28 cellular contexts compared by ENCODE assay signal in the genomic region with DNA sequence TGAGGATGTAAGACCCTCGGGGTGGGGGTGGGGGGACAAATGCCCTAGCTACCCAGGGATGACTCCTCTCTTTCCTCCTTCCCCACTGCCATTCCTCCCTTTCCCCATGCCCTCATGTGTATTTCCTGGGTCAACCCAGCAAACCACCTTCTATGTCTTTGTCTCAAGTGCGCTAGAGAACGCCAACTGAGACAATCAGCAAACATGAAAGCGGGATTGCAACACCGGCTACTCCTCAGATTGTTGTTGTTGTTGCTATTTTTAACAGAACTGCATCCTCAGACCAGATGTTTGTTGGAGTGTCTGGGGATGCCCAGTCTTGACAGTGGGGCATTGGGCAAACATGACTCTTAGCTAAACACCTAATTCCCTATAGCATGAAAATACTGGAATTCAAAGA. TPM values are rescaled to one million over a fixed set of nuclear protein-coding genes. Genes with fewer than 3 reads are reported as not detected.
A peak's percentile ranks its signal among the peaks of the same experiment; 100 is the strongest.
DNase-seq lines count a peak whose midpoint lies in the region; ATAC-seq, FAIRE-seq and TF ChIP-seq lines count a peak whose summit lies in the region.
"Had no signal": no experiment of that assay in that cellular context is flagged by ENCODE, and none has a peak within 500 bp of the region (broad histone marks: within the 10 kb centered on the region; RNA-seq: fewer than 3 reads in every experiment).

No MANE protein-coding gene starts in this region.

- H3K36me3 ChIP-seq in HepG2 (replicated peaks in 1 of 2; ENCODE audit: control insufficient read depth in 1 of 2, insufficient read depth in 2 of 2, low read length in 2 of 2) (no peaks in the 10 kb centered on the region), right lobe of liver (no peaks in the 10 kb centered on the region), OCI-LY3 (replicated peaks; ENCODE audit: low read depth, low read length) (no peaks in the 10 kb centered on the region)
- H3K36me3 ChIP-seq: esophagus squamous epithelium, ovary, tibial nerve had no signal

- no peaks in the 10 kb centered on the region for H3K27me3 Mint-ChIP-seq in activated T-cell treated with anti-CD3 and anti-CD28 coated beads, Interleukin-2, amount 50 U/mL, for 4 hours (ENCODE audit: low read depth)
- H3K27me3 Mint-ChIP-seq: activated naive CD8-positive, alpha-beta T cell had no signal

- TF ChIP-seq CTCF in HepG2 (CRISPR knock-in tag; IDR thresholded peaks at IDR 0.05): no peak
- no peak for TF ChIP-seq CTCF in right lobe of liver (IDR thresholded peaks at IDR 0.05)
- no peak for TF ChIP-seq CTCF in OCI-LY3 (IDR thresholded peaks at IDR 0.05; ENCODE audit: low read depth, low read length)

- H3K4me3 ChIP-seq in HepG2 (replicated peaks in 1 of 3; ENCODE audit: insufficient read depth in 1 of 3, low read depth in 2 of 3, low read length in 3 of 3) (no peak overlapping the region), right lobe of liver (no peak overlapping the region), OCI-LY3 (ENCODE audit: low read length) (peak overlapping the region; percentile 51)
- H3K4me3 ChIP-seq: A549, esophagus squamous epithelium, ovary, smooth muscle cell, tibial nerve had no signal

- H3K36me3 Mint-ChIP-seq in activated T-cell treated with anti-CD3 and anti-CD28 coated beads, Interleukin-2, amount 50 U/mL, for 4 hours (ENCODE audit: insufficient read depth): no peaks in the 10 kb centered on the region
- H3K36me3 Mint-ChIP-seq: activated naive CD8-positive, alpha-beta T cell had no signal

- H4K20me1 ChIP-seq in HepG2 (ENCODE audit: insufficient read depth, low read length) (no peaks in the 10 kb centered on the region), OCI-LY3 (ENCODE audit: insufficient read depth, low read length) (no peaks in the 10 kb centered on the region)

- H3K79me2 ChIP-seq in HepG2 (ENCODE audit: insufficient read depth, low read length) (no peaks in the 10 kb centered on the region), OCI-LY3 (ENCODE audit: low read length) (no peaks in the 10 kb centered on the region)

- no peak overlapping the region for H3K4me3 Mint-ChIP-seq in activated T-cell treated with anti-CD3 and anti-CD28 coated beads, Interleukin-2, amount 50 U/mL, for 4 hours
- H3K4me3 Mint-ChIP-seq: activated CD8-positive, alpha-beta T cell treated with anti-CD3 and anti-CD28 coated beads, Interleukin-2, amount 10 ng/mL, durations not matched to agents 7 days and 5 days; activated naive CD8-positive, alpha-beta T cell; dendritic cell treated with granulocyte-macrophage colony-stimulating factor and Interleukin-4, amounts not matched to agents 40 ng/mL and 50 ng/mL, for 4 days had no signal

- H3K4me1 ChIP-seq in HepG2 (ENCODE audit: insufficient read depth, low read length): no peaks in the 10 kb centered on the region
- H3K4me1 ChIP-seq in right lobe of liver: no peaks in the 10 kb centered on the region
- H3K4me1 ChIP-seq in OCI-LY3 (ENCODE audit: low read length): peaks cover 43% of the 10 kb centered on the region

- H2AFZ ChIP-seq in HepG2 (ENCODE audit: low read length): no peak overlapping the region
- H2AFZ ChIP-seq in OCI-LY3 (ENCODE audit: low read depth, low read length): no peak overlapping the region

- no peak for TF ChIP-seq EP300 in HepG2 (IDR thresholded peaks at IDR 0.05; ENCODE audit: low read depth in 2 of 2, low read length in 2 of 2)
- TF ChIP-seq EP300 in HepG2 (CRISPR knock-in tag; IDR thresholded peaks at IDR 0.05; ENCODE audit: borderline replicate concordance): no peak

- H3K4me2 ChIP-seq in HepG2 (ENCODE audit: low read depth, low read length) (no peak overlapping the region), OCI-LY3 (ENCODE audit: low read length) (peak overlapping the region; percentile 69)
- H3K4me2 ChIP-seq: A549, smooth muscle cell had no signal

- H3K27me3 ChIP-seq in HepG2 (ENCODE audit: control insufficient read depth in 1 of 2, insufficient read depth in 2 of 2, low read length in 2 of 2) (no peaks in the 10 kb centered on the region), right lobe of liver (no peaks in the 10 kb centered on the region), OCI-LY3 (ENCODE audit: low read depth, low read length) (no peaks in the 10 kb centered on the region)
- H3K27me3 ChIP-seq: esophagus squamous epithelium, ovary, tibial nerve had no signal

- in situ Hi-C loops in HepG2 (cut with HindIII; ENCODE audit: extremely low pct_ligation_motif_present, low pct_unique_long_range_greater_than_20kb): no loop called here

- CTCF ChIA-PET in HepG2 (lab: Yijun Ruan, JAX; ENCODE audit: low intra/inter-chr PET ratio, low total read pairs): no interaction called here

- POLR2A ChIA-PET in HepG2 (lab: Yijun Ruan, JAX): no interaction called here

- intact Hi-C loops in HepG2 (cut with micrococcal nuclease; ENCODE audit: unreplicated experiment) (no loop called here), right lobe of liver (cut with DNase I) (no loop called here)

- FAIRE-seq in HepG2 (lab: Jason Lieb, UNC): no peak
- FAIRE-seq: A549, kidney had no signal

- H3K9me3 Mint-ChIP-seq in activated T-cell treated with anti-CD3 and anti-CD28 coated beads, Interleukin-2, amount 50 U/mL, for 4 hours: no peaks in the 10 kb centered on the region
- H3K9me3 Mint-ChIP-seq: dendritic cell treated with granulocyte-macrophage colony-stimulating factor and Interleukin-4, amounts not matched to agents 40 ng/mL and 50 ng/mL, for 4 days had no signal

- H3K4me1 Mint-ChIP-seq in activated T-cell treated with anti-CD3 and anti-CD28 coated beads, Interleukin-2, amount 50 U/mL, for 4 hours (ENCODE audit: low read depth): peaks cover 21% of the 10 kb centered on the region

- DNase-seq in HepG2 (ENCODE audit: low spot score) (no peak), right lobe of liver (no peak), fibroblast of gingiva (ENCODE audit: low read depth) (peak; percentile 83), NCI-H69 (lab: John Stamatoyannopoulos, UW) (no peak)
- no peak for DNase-seq in stimulated activated CD8-positive, alpha-beta memory T cell treated with anti-CD3 and anti-CD28 coated beads, Interleukin-4, amount 100 ng/mL, for 48 hours
- no peak for DNase-seq in activated T-cell treated with anti-CD3 and anti-CD28 coated beads, Interleukin-2, amount 50 U/mL, for 4 hours
- DNase-seq: activated CD4-positive, alpha-beta T cell treated with anti-CD3 and anti-CD28 coated beads for 1 hour; activated CD8-positive, alpha-beta T cell treated with anti-CD3 and anti-CD28 coated beads, Interleukin-2, amount 10 ng/mL, durations not matched to agents 7 days and 5 days; central memory CD4-positive, alpha-beta T cell; DMS79; esophagus squamous epithelium; GF-D8; kidney; NCI-H1105; NCI-H345; NCI-H774; ovary; retina; stimulated activated CD4-positive, alpha-beta T cell treated with anti-CD3 and anti-CD28 coated beads, Interleukin-1b, Interleukin-23, amount 100 ng/mL, for 48 hours; T-helper 2 cell had no signal

- no peak overlapping the region for H3K27ac ChIP-seq in HepG2 (ENCODE audit: extremely low read length, insufficient read depth, low read length)
- no peak overlapping the region for H3K27ac ChIP-seq in right lobe of liver
- no peak overlapping the region for H3K27ac ChIP-seq in OCI-LY3 (ENCODE audit: low read length)
- H3K27ac ChIP-seq: A549, esophagus squamous epithelium, HL-60, ovary, tibial nerve had no signal

- H3K9ac ChIP-seq in HepG2 (ENCODE audit: insufficient read depth, low read depth, low read length) (no peak overlapping the region), OCI-LY3 (ENCODE audit: low read length) (no peak overlapping the region)

- 43% methylated on average over 5 of the region's 5 CpGs for WGBS in HepG2 (ENCODE audit: low lambda C conversion rate)
- WGBS in right lobe of liver (ENCODE audit: insufficient coverage, low coverage, low lambda C conversion rate, missing lambda C conversion rate): 75% methylated on average over 4 of the region's 5 CpGs

- TF ChIP-seq RAD21 in HepG2 (CRISPR knock-in tag; IDR thresholded peaks at IDR 0.05): no peak

- no peaks in the 10 kb centered on the region for H3K9me3 ChIP-seq in HepG2 (ENCODE audit: low read length)
- no peaks in the 10 kb centered on the region for H3K9me3 ChIP-seq in right lobe of liver
- H3K9me3 ChIP-seq in OCI-LY3 (ENCODE audit: insufficient read depth, low read length): no peaks in the 10 kb centered on the region
- H3K9me3 ChIP-seq: A549, esophagus squamous epithelium, ovary, tibial nerve had no signal

- ATAC-seq in HepG2 (no peak), right lobe of liver (no peak), HG03520 (IDR thresholded peaks at IDR 0.05; ENCODE audit: unreplicated experiment) (no peak)
- ATAC-seq in activated T-cell treated with anti-CD3 and anti-CD28 coated beads, Interleukin-2, amount 50 U/mL, for 4 hours: no peak
- ATAC-seq: A549; activated CD8-positive, alpha-beta T cell treated with anti-CD3 and anti-CD28 coated beads, Interleukin-2, amount 10 ng/mL, durations not matched to agents 7 days and 5 days had no signal

- BruUV-seq in HepG2 (replicated peaks; lab: Mats Ljungman, UMichigan): no TSS peak

- TF ChIP-seq POLR2A in HepG2 (IDR thresholded peaks at IDR 0.05; ENCODE audit: insufficient read depth in 1 of 2, low read depth in 2 of 2, low read length in 2 of 2) (no peak), right lobe of liver (IDR thresholded peaks at IDR 0.05) (no peak)

RNA-seq across cellular contexts. Expression of a gene that starts 39.3 kb away (rescaled TPM):
- 7.4 and 11.1 TPM in 2 replicates for total RNA-seq in HepG2 (2016; rRNA removed; fragmentation: Illumina TruSeq; extraction: Trizol)
- 1.6 and 2.1 TPM in 2 replicates for total RNA-seq in HepG2 (2016; cell fraction: cytosol; rRNA removed; fragmentation: Illumina TruSeq; extraction: Trizol; ENCODE audit: low read depth)
- total RNA-seq in HepG2 (2016; cell fraction: insoluble cytoplasmic fraction; rRNA removed; fragmentation: Illumina TruSeq; extraction: Trizol): 7.9 and 9.1 TPM in 2 replicates
- 4.1 and 4.8 TPM in 2 replicates for total RNA-seq in HepG2 (2016; cell fraction: membrane; rRNA removed; fragmentation: Illumina TruSeq; extraction: Trizol)
- total RNA-seq in HepG2 (2016; cell fraction: nucleus; rRNA removed; fragmentation: Illumina TruSeq; extraction: Trizol): 20.1 and 25.7 TPM in 2 replicates
- polyA plus RNA-seq in HepG2 (2011; rRNA removed): 9.9 and 10.9 TPM in 2 replicates
- 8.4 and 8.9 TPM in 2 replicates for polyA plus RNA-seq in HepG2 (2011; cell fraction: cytosol; rRNA removed)
- polyA plus RNA-seq in HepG2 (2011; cell fraction: nucleus; rRNA removed): 15.8 and 16.8 TPM in 2 replicates
- 7.8 and 9.0 TPM in 2 replicates for polyA plus RNA-seq in HepG2 (2012)
- 0.77 and 1.1 TPM in 2 replicates for polyA plus RNA-seq in HepG2 (2016; cell fraction: cytosol; fragmentation: Illumina TruSeq; extraction: Trizol; ENCODE audit: low read depth)
- 6.8 and 7.6 TPM in 2 replicates for polyA plus RNA-seq in HepG2 (2016; cell fraction: insoluble cytoplasmic fraction; fragmentation: Illumina TruSeq; extraction: Trizol; ENCODE audit: low read depth)
- 1.6 and 1.7 TPM in 2 replicates for polyA plus RNA-seq in HepG2 (2016; cell fraction: membrane; fragmentation: Illumina TruSeq; extraction: Trizol; ENCODE audit: low read depth)
- polyA plus RNA-seq in HepG2 (2016; cell fraction: nucleus; fragmentation: Illumina TruSeq; extraction: Trizol; ENCODE audit: insufficient read depth, low read depth): 13.9 and 14.0 TPM in 2 replicates
- 28.2 and 31.3 TPM in 2 replicates for polyA minus RNA-seq in HepG2 (2011; rRNA and poly(A)+ RNA removed; ENCODE audit: low replicate concordance)
- polyA minus RNA-seq in HepG2 (2011; cell fraction: cytosol; rRNA and poly(A)+ RNA removed): 11.1 and 13.6 TPM in 2 replicates
- polyA minus RNA-seq in HepG2 (2011; cell fraction: nucleus; rRNA and poly(A)+ RNA removed): 69.6 and 70.4 TPM in 2 replicates
- 10 to 100 TPM; 13.2 to 23.3 (median 17.8) TPM for total RNA-seq in right lobe of liver
- 10 to 100 TPM; 24.2 to 26.1 (median 25.8) TPM for total RNA-seq in activated T-cell treated with anti-CD3 and anti-CD28 coated beads, Interleukin-2, amount 50 U/mL, for 4 hours
